In genomic region chr4:5890063-5890727, GRCh38 we compare ENCODE assay signal across 10 cellular contexts. TPM values are rescaled to one million over a fixed set of nuclear protein-coding genes. Genes with fewer than 3 reads are reported as not detected.
DNase-seq lines count a peak whose midpoint lies in the region; ATAC-seq and TF ChIP-seq lines count a peak whose summit lies in the region.
"Had no signal": no experiment of that assay in that cellular context is flagged by ENCODE, and none has a peak within 500 bp of the region (broad histone marks: within the 10 kb centered on the region; RNA-seq: fewer than 3 reads in every experiment).

No MANE protein-coding gene starts in this region.

- no peak overlapping the region for H3K27ac Mint-ChIP-seq in activated CD4-positive, alpha-beta memory T cell treated with anti-CD3 and anti-CD28 coated beads, Interleukin-2, amount 10 ng/mL, durations not matched to agents 7 days and 5 days

- H3K4me1 Mint-ChIP-seq in activated CD4-positive, alpha-beta memory T cell treated with anti-CD3 and anti-CD28 coated beads, Interleukin-2, amount 10 ng/mL, durations not matched to agents 7 days and 5 days = peaks cover 18% of the 10 kb centered on the region

- peaks cover 15% of the 10 kb centered on the region for H3K4me1 ChIP-seq in BE2C
- peaks cover 18% of the 10 kb centered on the region for H3K4me1 ChIP-seq in lower lobe of right lung

- no peak for TF ChIP-seq CTCF in BE2C (IDR thresholded peaks at IDR 0.05; ENCODE audit: low read depth, low read length)
- no peak for TF ChIP-seq CTCF in VCaP (conservative IDR thresholded peaks at IDR 0.05)
- no peak for TF ChIP-seq CTCF in lower lobe of right lung (IDR thresholded peaks at IDR 0.05)

- peak overlapping the region; percentile 93 for H3K4me3 ChIP-seq in BE2C (ENCODE audit: low read depth, low read length)
- peak overlapping the region; percentile 36 for H3K4me3 ChIP-seq in lower lobe of right lung

- H3K36me3 Mint-ChIP-seq in activated CD4-positive, alpha-beta memory T cell treated with anti-CD3 and anti-CD28 coated beads, Interleukin-2, amount 10 ng/mL, durations not matched to agents 7 days and 5 days (ENCODE audit: low read depth) = peaks cover 9% of the 10 kb centered on the region

- H3K9me3 Mint-ChIP-seq in activated CD4-positive, alpha-beta memory T cell treated with anti-CD3 and anti-CD28 coated beads, Interleukin-2, amount 10 ng/mL, durations not matched to agents 7 days and 5 days = no peaks in the 10 kb centered on the region

- H3K27ac ChIP-seq in VCaP (peak overlapping the region; percentile 54; the same call in 1 of the 2 replicates), lower lobe of right lung (no peak overlapping the region)

- CTCF ChIA-PET in activated CD4-positive, alpha-beta memory T cell treated with anti-CD3 and anti-CD28 coated beads, Interleukin-2, amount 10 ng/mL, durations not matched to agents 7 days and 5 days (lab: Charles Lee) = no interaction called here

- H3K4me3 Mint-ChIP-seq in activated CD4-positive, alpha-beta memory T cell treated with anti-CD3 and anti-CD28 coated beads, Interleukin-2, amount 10 ng/mL, durations not matched to agents 7 days and 5 days = no peak overlapping the region

- peaks cover 14% of the 10 kb centered on the region for H3K27me3 ChIP-seq in BE2C
- H3K27me3 ChIP-seq in lower lobe of right lung (ENCODE audit: low read depth) = peaks cover 82% of the 10 kb centered on the region

- no peak for ATAC-seq in lower lobe of right lung
- ATAC-seq in GM21526 (IDR thresholded peaks at IDR 0.05; ENCODE audit: low FRiP score, unreplicated experiment) = no peak
- ATAC-seq: HCT116 had no signal

- POLR2A ChIA-PET in activated CD4-positive, alpha-beta memory T cell treated with anti-CD3 and anti-CD28 coated beads, Interleukin-2, amount 10 ng/mL, durations not matched to agents 7 days and 5 days (lab: Charles Lee) = no interaction called here

- intact Hi-C loops in lower lobe of right lung (cut with DNase I) = no loop called here

- DNase-seq in BE2C (peak; percentile 97), NCI-H1417 (lab: John Stamatoyannopoulos, UW) (peak; percentile 92 to 95 (median 94)), lower lobe of right lung (no peak), erythroblast (lab: John Stamatoyannopoulos, UW) (no peak), GDM1 (lab: John Stamatoyannopoulos, UW) (no peak)
- DNase-seq in activated CD4-positive, alpha-beta memory T cell treated with anti-CD3 and anti-CD28 coated beads, Interleukin-2, amount 10 ng/mL, durations not matched to agents 7 days and 5 days = no peak

- H3K9me3 ChIP-seq in BE2C = no peaks in the 10 kb centered on the region
- H3K9me3 ChIP-seq in lower lobe of right lung = no peaks in the 10 kb centered on the region

- H3K27me3 Mint-ChIP-seq in activated CD4-positive, alpha-beta memory T cell treated with anti-CD3 and anti-CD28 coated beads, Interleukin-2, amount 10 ng/mL, durations not matched to agents 7 days and 5 days = peaks cover 74% of the 10 kb centered on the region

- H3K36me3 ChIP-seq in BE2C = no peaks in the 10 kb centered on the region; the same call in 1 of the 2 replicates
- H3K36me3 ChIP-seq in lower lobe of right lung = no peaks in the 10 kb centered on the region

- no peak for TF ChIP-seq POLR2A in erythroblast (IDR thresholded peaks at IDR 0.05; ENCODE audit: low read length)

RNA-seq across cellular contexts. Expression of gene CRMP1, which starts 2.7 kb away (rescaled TPM):
- polyA plus RNA-seq in BE2C (2012; ENCODE audit: insufficient read depth, insufficient read length, low read depth) = 252 TPM
- 6.2 TPM for total RNA-seq in lower lobe of right lung
- under 1 TPM; 0.30 to 0.35 TPM for total RNA-seq in activated CD4-positive, alpha-beta memory T cell treated with anti-CD3 and anti-CD28 coated beads, Interleukin-2, amount 10 ng/mL, durations not matched to agents 7 days and 5 days
- total RNA-seq: subcutaneous adipose tissue had no signal

Comparison
In these comparisons a context has a peak if more than half of its experiments do, and no peak if none do; other contexts are left out.
1. DNase-seq: peak in BE2C (single experiment) and NCI-H1417 (3 of 3); none in lower lobe of right lung (single experiment), erythroblast (0 of 2), activated CD4-positive, alpha-beta memory T cell treated with anti-CD3 and anti-CD28 coated beads, Interleukin-2, amount 10 ng/mL, durations not matched to agents 7 days and 5 days (single experiment) and GDM1 (single experiment).